Comparison of ENCODE assay signal across 14 cellular contexts in genomic region chr15:83061680-83062079, GRCh38. TPM values are rescaled to one million over a fixed set of nuclear protein-coding genes. Genes with fewer than 3 reads are reported as not detected.
DNase-seq lines count a peak whose midpoint lies in the region; ATAC-seq and TF ChIP-seq lines count a peak whose summit lies in the region.
"Had no signal": no experiment of that assay in that cellular context is flagged by ENCODE, and none has a peak within 500 bp of the region (broad histone marks: within the 10 kb centered on the region; RNA-seq: fewer than 3 reads in every experiment).

No MANE protein-coding gene starts in this region.

- H3K9me3 Mint-ChIP-seq in HFFc6: no peaks in the 10 kb centered on the region
- H3K9me3 Mint-ChIP-seq: activated naive CD4-positive, alpha-beta T cell treated with anti-CD3 and anti-CD28 coated beads, Interleukin-2, amount 10 ng/mL, durations not matched to agents 7 days and 5 days had no signal

- H3K4me3 ChIP-seq in AG10803 (ENCODE audit: low read length) (no peak overlapping the region), adipocyte (ENCODE audit: low read length) (no peak overlapping the region)

- DNase-seq in AG10803 (ENCODE audit: low read depth): peak; percentile 64
- DNase-seq in HFFc6: peak; percentile 78
- peak; percentile 53 for DNase-seq in adipocyte (ENCODE audit: low read depth)
- DNase-seq in kidney tubule cell (ENCODE audit: low spot score): peak; percentile 43
- DNase-seq in NCI-H146 (lab: John Stamatoyannopoulos, UW): no peak
- no peak for DNase-seq in NCI-H2196 (lab: John Stamatoyannopoulos, UW; ENCODE audit: unreplicated experiment)
- DNase-seq in stimulated activated CD4-positive, alpha-beta T cell treated with anti-CD3 and anti-CD28 coated beads, Interleukin-15, amount 100 ng/mL, for 24 hours: no peak
- DNase-seq: activated CD8-positive, alpha-beta memory T cell treated with anti-CD3 and anti-CD28 coated beads, Interleukin-2, amount 10 ng/mL, durations not matched to agents 7 days and 5 days; activated naive CD4-positive, alpha-beta T cell treated with anti-CD3 and anti-CD28 coated beads, Interleukin-2, amount 10 ng/mL, durations not matched to agents 7 days and 5 days; AML-193; GF-D8; SIG-M5; stimulated activated naive CD8-positive, alpha-beta T cell treated with anti-CD3 and anti-CD28 coated beads, Interleukin-15, Interleukin-2, amounts not matched to agents 100 U/mL and 50 U/mL, for 24 hours had no signal

- no peaks in the 10 kb centered on the region for H3K9me3 ChIP-seq in adipocyte (ENCODE audit: control insufficient read depth, low read length)

- no peaks in the 10 kb centered on the region for H3K27me3 ChIP-seq in adipocyte (replicated peaks; ENCODE audit: control insufficient read depth, insufficient read depth, low read length)

- no peak for ATAC-seq in HG03108 (IDR thresholded peaks at IDR 0.05; ENCODE audit: unreplicated experiment)
- ATAC-seq: activated CD8-positive, alpha-beta memory T cell treated with anti-CD3 and anti-CD28 coated beads, Interleukin-2, amount 10 ng/mL, durations not matched to agents 7 days and 5 days; stimulated activated naive CD8-positive, alpha-beta T cell treated with anti-CD3 and anti-CD28 coated beads, Interleukin-15, Interleukin-2, amounts not matched to agents 100 U/mL and 50 U/mL, for 24 hours had no signal

- H3K4me3 Mint-ChIP-seq in HFFc6: no peak overlapping the region
- H3K4me3 Mint-ChIP-seq: activated CD8-positive, alpha-beta memory T cell treated with anti-CD3 and anti-CD28 coated beads, Interleukin-2, amount 10 ng/mL, durations not matched to agents 7 days and 5 days; activated naive CD4-positive, alpha-beta T cell treated with anti-CD3 and anti-CD28 coated beads, Interleukin-2, amount 10 ng/mL, durations not matched to agents 7 days and 5 days had no signal

- H3K4me1 Mint-ChIP-seq in HFFc6 (ENCODE audit: low read depth): no peaks in the 10 kb centered on the region

- peaks cover 7% of the 10 kb centered on the region for H3K36me3 ChIP-seq in adipocyte (ENCODE audit: control insufficient read depth, insufficient read depth, low read length, severe bottlenecking)

- H3K27me3 Mint-ChIP-seq in HFFc6 (ENCODE audit: insufficient read depth): no peaks in the 10 kb centered on the region
- H3K27me3 Mint-ChIP-seq: activated CD8-positive, alpha-beta memory T cell treated with anti-CD3 and anti-CD28 coated beads, Interleukin-2, amount 10 ng/mL, durations not matched to agents 7 days and 5 days; activated naive CD4-positive, alpha-beta T cell treated with anti-CD3 and anti-CD28 coated beads, Interleukin-2, amount 10 ng/mL, durations not matched to agents 7 days and 5 days had no signal

- peaks cover 17% of the 10 kb centered on the region for H3K36me3 Mint-ChIP-seq in HFFc6 (ENCODE audit: low read depth)

- no peak for TF ChIP-seq CTCF in AG10803 (conservative IDR thresholded peaks at IDR 0.05; ENCODE audit: low read length)
- TF ChIP-seq CTCF in HFFc6 (IDR thresholded peaks at IDR 0.05): no peak

- no peak overlapping the region for H3K9ac ChIP-seq in adipocyte (ENCODE audit: low read length)

- H3K4me1 ChIP-seq in adipocyte (ENCODE audit: control insufficient read depth, insufficient read depth, low read length): peaks cover 34% of the 10 kb centered on the region

- no peak overlapping the region for H3K27ac Mint-ChIP-seq in HFFc6
- H3K27ac Mint-ChIP-seq: activated CD8-positive, alpha-beta memory T cell treated with anti-CD3 and anti-CD28 coated beads, Interleukin-2, amount 10 ng/mL, durations not matched to agents 7 days and 5 days; activated naive CD4-positive, alpha-beta T cell treated with anti-CD3 and anti-CD28 coated beads, Interleukin-2, amount 10 ng/mL, durations not matched to agents 7 days and 5 days had no signal

RNA-seq across cellular contexts. Expression of gene BTBD1, which starts 5.4 kb away (rescaled TPM):
- 10 to 100 TPM; 62.2 to 74.8 (median 69.4) TPM for total RNA-seq in HFFc6 (2021; fragmentation: NEBNext Ultra II Directional; extraction: Animal tissue kit (Norgen Biotek cat#: 25700))

RNA-seq across cellular contexts. Expression of gene TM6SF1, which starts 45.8 kb away (rescaled TPM):
- total RNA-seq in HFFc6 (2021; fragmentation: NEBNext Ultra II Directional; extraction: Animal tissue kit (Norgen Biotek cat#: 25700)): under 1 TPM in 4 of 6 experiments, not detected in 2; 0.25 to 0.46 (median 0.42) TPM

RNA-seq across cellular contexts. Expression of gene C15orf40, which starts 50.2 kb away (rescaled TPM):
- 10 to 100 TPM; 21.1 to 31.5 (median 26.3) TPM for total RNA-seq in HFFc6 (2021; fragmentation: NEBNext Ultra II Directional; extraction: Animal tissue kit (Norgen Biotek cat#: 25700))

Comparison
In these comparisons a context has a peak if more than half of its experiments do, and no peak if none do; other contexts are left out.
1. DNase-seq: peak in AG10803 (single experiment), HFFc6 (single experiment), adipocyte (single experiment) and kidney tubule cell (single experiment); none in NCI-H146 (single experiment), NCI-H2196 (single experiment) and stimulated activated CD4-positive, alpha-beta T cell treated with anti-CD3 and anti-CD28 coated beads, Interleukin-15, amount 100 ng/mL, for 24 hours (single experiment).